In genomic region chr15:58758141-58758540, GRCh38 we compare ENCODE assay signal across 11 cellular contexts. TPM values are rescaled to one million over a fixed set of nuclear protein-coding genes. Genes with fewer than 3 reads are reported as not detected.
DNase-seq lines count a peak whose midpoint lies in the region; ATAC-seq, FAIRE-seq and TF ChIP-seq lines count a peak whose summit lies in the region.
"Had no signal": no experiment of that assay in that cellular context is flagged by ENCODE, and none has a peak within 500 bp of the region (broad histone marks: within the 10 kb centered on the region; RNA-seq: fewer than 3 reads in every experiment).

No MANE protein-coding gene starts in this region.

- intact Hi-C loops in pancreas (cut with DNase I): loop anchor here in 1 of 3 donors (5.0 to 10.0 kb wide), 3 partner anchors 323 to 531 kb away; partner anchors contain the start of gene LIPC
- intact Hi-C loops in psoas muscle (cut with DNase I): no loop called here

- WGBS in pancreas, 2 donors: 15 to 17% methylated on average over 3 of the region's 3 CpGs
- 23 to 46% (median 36%) methylated on average over 3 of the region's 3 CpGs for WGBS in psoas muscle, 3 donors
- WGBS in gastroesophageal sphincter (ENCODE audit: low coverage in 1 of 2), 2 donors: 9 to 29% methylated on average over 3 of the region's 3 CpGs

- ATAC-seq in pancreas (peak in 3 of 4 donors; percentile 55 to 78 (median 65)), psoas muscle (no peak), gastroesophageal sphincter (no peak)

- H3K9me3 ChIP-seq in OCI-LY3 (ENCODE audit: insufficient read depth, low read length) (no peaks in the 10 kb centered on the region), fibroblast of lung (ENCODE audit: control insufficient read depth, insufficient read depth, low read depth, low read length) (no peaks in the 10 kb centered on the region), pancreas (no peaks in the 10 kb centered on the region), psoas muscle (no peaks in the 10 kb centered on the region), gastroesophageal sphincter (no peaks in the 10 kb centered on the region)
- H3K9me3 ChIP-seq: colonic mucosa had no signal

- no peaks in the 10 kb centered on the region for H3K36me3 ChIP-seq in OCI-LY3 (replicated peaks; ENCODE audit: low read depth, low read length)
- H3K36me3 ChIP-seq in fibroblast of lung (ENCODE audit: control insufficient read depth, insufficient read depth, low read length): no peaks in the 10 kb centered on the region
- no peaks in the 10 kb centered on the region for H3K36me3 ChIP-seq in pancreas
- no peaks in the 10 kb centered on the region for H3K36me3 ChIP-seq in psoas muscle (ENCODE audit: insufficient read depth in 1 of 2, low read depth in 1 of 2)
- no peaks in the 10 kb centered on the region for H3K36me3 ChIP-seq in gastroesophageal sphincter
- H3K36me3 ChIP-seq: colonic mucosa had no signal

- H4K20me1 ChIP-seq in OCI-LY3 (ENCODE audit: insufficient read depth, low read length) (no peaks in the 10 kb centered on the region), fibroblast of lung (ENCODE audit: control insufficient read depth, extremely low read depth, insufficient read depth, low read length) (no peaks in the 10 kb centered on the region)

- H3K27ac ChIP-seq in OCI-LY3 (ENCODE audit: low read length): no peak overlapping the region
- no peak overlapping the region for H3K27ac ChIP-seq in fibroblast of lung (ENCODE audit: insufficient read depth, low read length)
- no peak overlapping the region for H3K27ac ChIP-seq in pancreas
- no peak overlapping the region for H3K27ac ChIP-seq in psoas muscle
- H3K27ac ChIP-seq in gastroesophageal sphincter: no peak overlapping the region
- H3K27ac ChIP-seq: colonic mucosa had no signal

- DNase-seq in DMS53 (lab: John Stamatoyannopoulos, UW) (peak; percentile 24), DMS53 treated with DMSO at 0.1 percent for 48 hours (lab: John Stamatoyannopoulos, UW; ENCODE audit: unreplicated experiment) (no peak), fibroblast of lung (ENCODE audit: low read depth in 2 of 2) (peak in 1 of 2 donors; percentile 62), pancreas (no peak), psoas muscle (no peak), D341Med (ENCODE audit: low spot score) (no peak)
- DNase-seq: activated CD4-positive, alpha-beta memory T cell treated with anti-CD3 and anti-CD28 coated beads for 36 hours; colonic mucosa had no signal

- 0 out of 2 replicates have a peak, but pooled peaks cover 4% of the 10 kb centered on the region for H3K4me1 ChIP-seq in OCI-LY3 (ENCODE audit: low read length)
- H3K4me1 ChIP-seq in fibroblast of lung (ENCODE audit: control insufficient read depth, extremely low read depth, insufficient read depth, low read length): no peaks in the 10 kb centered on the region
- H3K4me1 ChIP-seq in pancreas: no peaks in the 10 kb centered on the region
- no peaks in the 10 kb centered on the region for H3K4me1 ChIP-seq in psoas muscle
- no peaks in the 10 kb centered on the region for H3K4me1 ChIP-seq in gastroesophageal sphincter
- H3K4me1 ChIP-seq: colonic mucosa had no signal

- H3K4me3 ChIP-seq in OCI-LY3 (ENCODE audit: low read length): no peak overlapping the region
- H3K4me3 ChIP-seq in fibroblast of lung (replicated peaks in 1 of 4; ENCODE audit: control extremely low read depth in 1 of 4, insufficient read depth in 1 of 4, low read depth in 3 of 4, low read length in 4 of 4): no peak overlapping the region
- no peak overlapping the region for H3K4me3 ChIP-seq in pancreas
- no peak overlapping the region for H3K4me3 ChIP-seq in psoas muscle
- H3K4me3 ChIP-seq in gastroesophageal sphincter: no peak overlapping the region
- H3K4me3 ChIP-seq: colonic mucosa had no signal

- no peak overlapping the region for H3K4me2 ChIP-seq in OCI-LY3 (ENCODE audit: low read length)
- H3K4me2 ChIP-seq in fibroblast of lung (ENCODE audit: extremely low read depth, insufficient read depth, low read length): no peak overlapping the region

- no peak for TF ChIP-seq EP300 in gastroesophageal sphincter (IDR thresholded peaks at IDR 0.05)

- H3K9ac ChIP-seq in OCI-LY3 (ENCODE audit: low read length) (no peak overlapping the region), fibroblast of lung (ENCODE audit: insufficient read depth, low read length) (no peak overlapping the region)

- FAIRE-seq in pancreas (lab: Jason Lieb, UNC): no peak
- FAIRE-seq: A204.1 had no signal

- TF ChIP-seq CTCF in OCI-LY3 (IDR thresholded peaks at IDR 0.05; ENCODE audit: low read depth, low read length) (peak; percentile 60), fibroblast of lung (conservative IDR thresholded peaks at IDR 0.05 in 1 of 2, IDR thresholded peaks at IDR 0.05 in 1 of 2; ENCODE audit: low read depth in 1 of 2, low read length in 2 of 2) (peak; percentile 30 to 38), pancreas (IDR thresholded peaks at IDR 0.05) (peak in 1 of 4 donors; percentile 13), psoas muscle (IDR thresholded peaks at IDR 0.05) (no peak), gastroesophageal sphincter (IDR thresholded peaks at IDR 0.05) (peak in 2 of 4 experiments; percentile 14 to 28)

- H2AFZ ChIP-seq in OCI-LY3 (ENCODE audit: low read depth, low read length) (no peak overlapping the region), fibroblast of lung (ENCODE audit: low read length) (no peak overlapping the region)

- H3K27me3 ChIP-seq in OCI-LY3 (ENCODE audit: low read depth, low read length) (0 out of 2 replicates have a peak, but pooled peaks cover 4% of the 10 kb centered on the region), fibroblast of lung (ENCODE audit: control insufficient read depth, insufficient read depth, low read length) (no peaks in the 10 kb centered on the region), pancreas (no peaks in the 10 kb centered on the region), psoas muscle (ENCODE audit: insufficient read depth in 3 of 3, low read length in 2 of 3) (peaks cover 0 to 2% (median 0%) of the 10 kb centered on the region in 3 donors), gastroesophageal sphincter (no peaks in the 10 kb centered on the region)
- H3K27me3 ChIP-seq: colonic mucosa had no signal

- H3K79me2 ChIP-seq in OCI-LY3 (ENCODE audit: low read length): no peaks in the 10 kb centered on the region
- H3K79me2 ChIP-seq in fibroblast of lung (ENCODE audit: control insufficient read depth, insufficient read depth, low read length): no peaks in the 10 kb centered on the region

- no peak for TF ChIP-seq POLR2A in gastroesophageal sphincter (IDR thresholded peaks at IDR 0.05)

RNA-seq across cellular contexts. Expression of gene ADAM10, which starts 8.6 kb away (rescaled TPM):
- total RNA-seq in fibroblast of lung: 157 and 224 TPM in 2 replicates
- 260 and 318 TPM in 2 replicates for polyA plus RNA-seq in fibroblast of lung
- 199 and 238 TPM in 2 replicates for polyA plus RNA-seq in fibroblast of lung (2012)
- polyA minus RNA-seq in fibroblast of lung (ENCODE audit: low replicate concordance): 50.8 and 94.5 TPM in 2 replicates
- 10 to 100 TPM; 30.6 to 96.2 (median 37.6) TPM for total RNA-seq in pancreas
- 10 to 100 TPM in 1 of 2 donors, 1 to 10 TPM in 1; 6.1 to 13.0 TPM for polyA plus RNA-seq in pancreas
- total RNA-seq in psoas muscle: 10 to 100 TPM; 33.1 to 37.9 (median 36.5) TPM
- polyA plus RNA-seq in psoas muscle: 10 to 100 TPM in 2 of 3 donors, 1 to 10 TPM in 1; 7.9 to 24.7 (median 10.8) TPM
- 10 to 100 TPM; 59.5 to 69.1 (median 62.3) TPM for total RNA-seq in gastroesophageal sphincter

RNA-seq across cellular contexts. Expression of gene MINDY2, which starts 13.0 kb away (rescaled TPM):
- total RNA-seq in fibroblast of lung (16.2 and 22.3 TPM in 2 replicates), pancreas (10 to 100 TPM in 1 of 6 donors, 1 to 10 TPM in 5; 5.1 to 11.6 (median 6.3) TPM), psoas muscle (10 to 100 TPM in 1 of 4 donors, 1 to 10 TPM in 3; 6.0 to 11.3 (median 8.5) TPM), gastroesophageal sphincter (10 to 100 TPM; 28.6 to 44.4 (median 38.4) TPM)
- polyA plus RNA-seq in fibroblast of lung (15.4 and 21.1 TPM in 2 replicates), pancreas (1 to 10 TPM; 2.8 to 2.9 TPM), psoas muscle (1 to 10 TPM; 3.3 to 6.0 (median 3.4) TPM)
- polyA plus RNA-seq in fibroblast of lung (2012): 10.1 and 13.5 TPM in 2 replicates
- 0.75 and 2.8 TPM in 2 replicates for polyA minus RNA-seq in fibroblast of lung (ENCODE audit: low replicate concordance)

Comparison
In these comparisons a context has a peak if more than half of its experiments do, and no peak if none do; other contexts are left out.
1. ATAC-seq: peak in pancreas (3 of 4); none in psoas muscle (0 of 4) and gastroesophageal sphincter (single experiment).